ENCODE assay signal across 8 cellular contexts in the genomic region with DNA sequence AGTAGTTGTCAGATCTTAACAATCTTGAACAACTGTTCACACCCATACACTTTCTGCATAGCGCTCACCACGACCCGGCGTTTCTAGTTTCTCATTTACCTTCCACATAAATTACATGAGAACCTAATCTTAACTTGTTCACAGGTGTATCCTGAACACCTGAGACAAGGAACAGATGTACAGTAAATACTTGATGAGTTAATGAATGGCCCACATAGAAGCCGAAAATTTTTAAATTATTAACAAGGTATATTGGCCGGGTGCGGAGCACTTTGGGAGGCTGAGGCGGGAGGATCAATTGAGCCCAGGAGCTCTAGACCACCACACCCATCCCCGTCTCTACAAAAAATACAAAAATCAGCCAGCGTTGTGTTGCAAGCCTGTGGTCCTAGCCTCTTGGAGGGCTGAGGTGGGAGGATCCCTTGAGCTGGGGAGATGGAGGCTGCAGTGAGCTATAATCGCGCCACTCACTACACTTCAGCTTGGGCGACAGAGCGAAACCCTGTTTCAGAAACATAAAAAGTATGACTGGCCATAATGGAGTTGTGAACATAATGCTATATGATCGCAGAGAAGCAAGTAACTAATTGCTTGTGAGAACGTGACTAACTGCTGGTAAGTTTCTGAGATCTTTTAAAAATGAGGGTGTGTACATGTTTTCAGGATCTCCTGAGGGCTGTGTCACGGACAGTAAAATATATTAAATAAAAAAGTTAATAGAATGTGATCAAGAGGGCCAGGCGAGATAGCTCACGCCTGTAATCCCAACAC. TPM values are rescaled to one million over a fixed set of nuclear protein-coding genes. Genes with fewer than 3 reads are reported as not detected.
DNase-seq lines count a peak whose midpoint lies in the region; ATAC-seq and TF ChIP-seq lines count a peak whose summit lies in the region.

No MANE protein-coding gene starts in this region.

- POLR2A ChIA-PET in WTC11 (lab: Charles Lee), result no interaction called here

- H3K9me3 ChIP-seq in iPS-18a (ENCODE audit: control insufficient read depth, low read depth, low read length), result no peaks in the 10 kb centered on the region
- no peaks in the 10 kb centered on the region for H3K9me3 ChIP-seq in stomach smooth muscle (ENCODE audit: control insufficient read depth in 2 of 2, low read length in 2 of 2)

- H3K9ac ChIP-seq in iPS-18a (ENCODE audit: low read length), result peak overlapping the region; percentile 95
- H3K9ac ChIP-seq in stomach smooth muscle (ENCODE audit: low read length in 2 of 2), result peak overlapping the region; percentile 97 to 98

- peak overlapping the region; percentile 94 for H3K4me3 Mint-ChIP-seq in activated CD8-positive, alpha-beta memory T cell treated with anti-CD3 and anti-CD28 coated beads, Interleukin-2, amount 10 ng/mL, durations not matched to agents 7 days and 5 days
- H3K4me3 Mint-ChIP-seq in WTC11, result peak overlapping the region; percentile 91

- H3K4me3 ChIP-seq in iPS-18a (ENCODE audit: low read length), result peak overlapping the region; percentile 80
- H3K4me3 ChIP-seq in stomach smooth muscle (ENCODE audit: low read length in 2 of 2), result peak overlapping the region; percentile 93 to 95

- H3K4me1 ChIP-seq in iPS-18a (ENCODE audit: control insufficient read depth, low read depth, low read length), result peaks cover 7% of the 10 kb centered on the region
- H3K4me1 ChIP-seq in stomach smooth muscle (ENCODE audit: control insufficient read depth, insufficient read depth, low read length), result peaks cover 22% of the 10 kb centered on the region

- H3K27me3 Mint-ChIP-seq in activated CD8-positive, alpha-beta memory T cell treated with anti-CD3 and anti-CD28 coated beads, Interleukin-2, amount 10 ng/mL, durations not matched to agents 7 days and 5 days, result no peaks in the 10 kb centered on the region
- H3K27me3 Mint-ChIP-seq in WTC11 (ENCODE audit: low read depth), result no peaks in the 10 kb centered on the region

- H3K27ac ChIP-seq in iPS-18a (ENCODE audit: low read length), result peak overlapping the region; percentile 5
- peak overlapping the region; percentile 95 for H3K27ac ChIP-seq in stomach smooth muscle (ENCODE audit: low read length)

- peak overlapping the region; percentile 98 for H3K27ac Mint-ChIP-seq in activated CD8-positive, alpha-beta memory T cell treated with anti-CD3 and anti-CD28 coated beads, Interleukin-2, amount 10 ng/mL, durations not matched to agents 7 days and 5 days
- peak overlapping the region; percentile 97 for H3K27ac Mint-ChIP-seq in WTC11

- H3K9me3 Mint-ChIP-seq in activated CD8-positive, alpha-beta memory T cell treated with anti-CD3 and anti-CD28 coated beads, Interleukin-2, amount 10 ng/mL, durations not matched to agents 7 days and 5 days (ENCODE audit: low read depth), result no peaks in the 10 kb centered on the region
- H3K9me3 Mint-ChIP-seq in WTC11, result no peaks in the 10 kb centered on the region

- H3K27me3 ChIP-seq in iPS-18a (ENCODE audit: control insufficient read depth, insufficient read depth, low read length) (no peaks in the 10 kb centered on the region), stomach smooth muscle (ENCODE audit: control insufficient read depth in 1 of 2, insufficient read depth in 2 of 2, low read length in 2 of 2) (no peaks in the 10 kb centered on the region)

- no peaks in the 10 kb centered on the region for H3K36me3 Mint-ChIP-seq in activated CD8-positive, alpha-beta memory T cell treated with anti-CD3 and anti-CD28 coated beads, Interleukin-2, amount 10 ng/mL, durations not matched to agents 7 days and 5 days
- H3K36me3 Mint-ChIP-seq in WTC11, result peaks cover 16% of the 10 kb centered on the region

- ATAC-seq in activated CD8-positive, alpha-beta memory T cell treated with anti-CD3 and anti-CD28 coated beads, Interleukin-2, amount 10 ng/mL, durations not matched to agents 7 days and 5 days, result no peak
- ATAC-seq in WTC11 (no peak), GM18520 (IDR thresholded peaks at IDR 0.05; ENCODE audit: unreplicated experiment) (no peak), GM18870 (IDR thresholded peaks at IDR 0.05; ENCODE audit: unreplicated experiment) (no peak), HG02885 (IDR thresholded peaks at IDR 0.05; ENCODE audit: poor library complexity, unreplicated experiment) (no peak)

- H3K36me3 ChIP-seq in iPS-18a (ENCODE audit: control insufficient read depth, low read depth, low read length) (no peaks in the 10 kb centered on the region), stomach smooth muscle (ENCODE audit: control insufficient read depth in 2 of 2, insufficient read depth in 2 of 2, low read length in 2 of 2) (no peaks in the 10 kb centered on the region)

- no peak for TF ChIP-seq CTCF in WTC11 (IDR thresholded peaks at IDR 0.05)

- CTCF ChIA-PET in activated CD8-positive, alpha-beta memory T cell treated with anti-CD3 and anti-CD28 coated beads, Interleukin-2, amount 10 ng/mL, durations not matched to agents 7 days and 5 days (lab: Charles Lee), result no interaction called here
- CTCF ChIA-PET in WTC11 (lab: Charles Lee), result no interaction called here

- peaks cover 22% of the 10 kb centered on the region for H3K4me1 Mint-ChIP-seq in activated CD8-positive, alpha-beta memory T cell treated with anti-CD3 and anti-CD28 coated beads, Interleukin-2, amount 10 ng/mL, durations not matched to agents 7 days and 5 days
- H3K4me1 Mint-ChIP-seq in WTC11, result peaks cover 17% of the 10 kb centered on the region

- no peak for DNase-seq in activated CD8-positive, alpha-beta memory T cell treated with anti-CD3 and anti-CD28 coated beads, Interleukin-2, amount 10 ng/mL, durations not matched to agents 7 days and 5 days
- no peak for DNase-seq in activated CD8-positive, alpha-beta memory T cell treated with anti-CD3 and anti-CD28 coated beads, Interleukin-2, amount 50 U/mL, for 4 hours
- no peak for DNase-seq in WTC11 (ENCODE audit: low spot score)

TF ChIP-seq in WTC11, 78 proteins besides CTCF, POLR2A, EP300 and RAD21 (continues in another document):
- no peak for TF ChIP-seq ZNF396 (CRISPR knock-in tag; IDR thresholded peaks at IDR 0.05; ENCODE audit: borderline replicate concordance)
- no peak for TF ChIP-seq NFYB (CRISPR knock-in tag; conservative IDR thresholded peaks at IDR 0.05; ENCODE audit: low read depth)
- TF ChIP-seq NR3C1 (CRISPR knock-in tag; conservative IDR thresholded peaks at IDR 0.05; ENCODE audit: low read depth), result no peak
- no peak for TF ChIP-seq ZNF317 (CRISPR knock-in tag; IDR thresholded peaks at IDR 0.05; ENCODE audit: borderline replicate concordance, low read depth)
- TF ChIP-seq, protein P1, sequence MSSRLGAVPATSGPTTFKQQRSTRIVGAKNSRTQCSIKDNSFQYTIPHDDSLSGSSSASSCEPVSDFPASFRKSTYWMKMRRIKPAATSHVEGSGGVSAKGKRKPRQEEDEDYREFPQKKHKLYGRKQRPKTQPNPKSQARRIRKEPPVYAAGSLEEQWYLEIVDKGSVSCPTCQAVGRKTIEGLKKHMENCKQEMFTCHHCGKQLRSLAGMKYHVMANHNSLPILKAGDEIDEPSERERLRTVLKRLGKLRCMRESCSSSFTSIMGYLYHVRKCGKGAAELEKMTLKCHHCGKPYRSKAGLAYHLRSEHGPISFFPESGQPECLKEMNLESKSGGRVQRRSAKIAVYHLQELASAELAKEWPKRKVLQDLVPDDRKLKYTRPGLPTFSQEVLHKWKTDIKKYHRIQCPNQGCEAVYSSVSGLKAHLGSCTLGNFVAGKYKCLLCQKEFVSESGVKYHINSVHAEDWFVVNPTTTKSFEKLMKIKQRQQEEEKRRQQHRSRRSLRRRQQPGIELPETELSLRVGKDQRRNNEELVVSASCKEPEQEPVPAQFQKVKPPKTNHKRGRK (CRISPR knock-in tag; IDR thresholded peaks at IDR 0.05; ENCODE audit: borderline replicate concordance), result no peak
- no peak for TF ChIP-seq ZNF423 (CRISPR knock-in tag; IDR thresholded peaks at IDR 0.05)
- TF ChIP-seq ZNF232 (CRISPR knock-in tag; IDR thresholded peaks at IDR 0.05), result no peak
- no peak for TF ChIP-seq KAT7 (CRISPR knock-in tag; IDR thresholded peaks at IDR 0.05; ENCODE audit: borderline replicate concordance)
- no peak for TF ChIP-seq IRF2 (CRISPR knock-in tag; IDR thresholded peaks at IDR 0.05; ENCODE audit: borderline replicate concordance, low read depth)
- no peak for TF ChIP-seq FOXK1 (CRISPR knock-in tag; IDR thresholded peaks at IDR 0.05)
- TF ChIP-seq ETV6 (CRISPR knock-in tag; IDR thresholded peaks at IDR 0.05), result no peak
- TF ChIP-seq SMAD3 (CRISPR knock-in tag; IDR thresholded peaks at IDR 0.05; ENCODE audit: borderline replicate concordance), result no peak
- TF ChIP-seq, protein P2, sequence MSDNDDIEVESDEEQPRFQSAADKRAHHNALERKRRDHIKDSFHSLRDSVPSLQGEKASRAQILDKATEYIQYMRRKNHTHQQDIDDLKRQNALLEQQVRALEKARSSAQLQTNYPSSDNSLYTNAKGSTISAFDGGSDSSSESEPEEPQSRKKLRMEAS (CRISPR knock-in tag; IDR thresholded peaks at IDR 0.05), result no peak
- TF ChIP-seq CREB1 (CRISPR knock-in tag; IDR thresholded peaks at IDR 0.05), result no peak
- no peak for TF ChIP-seq ZNF263 (CRISPR knock-in tag; IDR thresholded peaks at IDR 0.05; ENCODE audit: low read depth)
- no peak for TF ChIP-seq NFATC4 (CRISPR knock-in tag; IDR thresholded peaks at IDR 0.05)
- TF ChIP-seq ATF1 (CRISPR knock-in tag; IDR thresholded peaks at IDR 0.05), result no peak
- TF ChIP-seq HMGA2 (CRISPR knock-in tag; IDR thresholded peaks at IDR 0.05), result no peak
- TF ChIP-seq SMAD4 (CRISPR knock-in tag; IDR thresholded peaks at IDR 0.05), result no peak

RNA-seq across cellular contexts. Expression of a gene that starts 1.0 kb away (rescaled TPM):
- total RNA-seq in activated CD8-positive, alpha-beta memory T cell treated with anti-CD3 and anti-CD28 coated beads, Interleukin-2, amount 10 ng/mL, durations not matched to agents 7 days and 5 days, result 100 to 1,000 TPM in 1 of 2 experiments, 10 to 100 TPM in 1; 84.3 to 111 TPM
- total RNA-seq in WTC11 (2021), result 237 to 249 TPM (median 243 TPM) in 3 replicates

RNA-seq across cellular contexts. Expression of a gene that starts 20.2 kb away (rescaled TPM):
- total RNA-seq in activated CD8-positive, alpha-beta memory T cell treated with anti-CD3 and anti-CD28 coated beads, Interleukin-2, amount 10 ng/mL, durations not matched to agents 7 days and 5 days, result 10 to 100 TPM; 84.8 to 95.6 TPM
- total RNA-seq in WTC11 (2021), result 97.3 to 99.2 TPM (median 98.1 TPM) in 3 replicates
